Comparison of ENCODE assay signal across 7 cellular contexts in genomic region chr3:11737742-11738141, GRCh38.
"Had no signal": no experiment of that assay in that cellular context is flagged by ENCODE, and none has a peak within 500 bp of the region (broad histone marks: within the 10 kb centered on the region; RNA-seq: fewer than 3 reads in every experiment).

No MANE protein-coding gene starts in this region.

- H3K9me3 ChIP-seq: HAP-1 had no signal

- ATAC-seq: HCT116 had no signal

- H3K36me3 ChIP-seq: HAP-1 had no signal

- H2AFZ ChIP-seq: GM23248 had no signal

- H3K4me3 ChIP-seq: GM23248, HAP-1, K562 had no signal

- DNase-seq: GM23248, GOT3, H7, IMR-90 had no signal

- H3K4me1 ChIP-seq: HAP-1 had no signal

- H3K9ac ChIP-seq: GM23248 had no signal

- H3K27ac ChIP-seq: GM23248 had no signal
